Comparison of ENCODE assay signal across 20 cellular contexts in the genomic region with DNA sequence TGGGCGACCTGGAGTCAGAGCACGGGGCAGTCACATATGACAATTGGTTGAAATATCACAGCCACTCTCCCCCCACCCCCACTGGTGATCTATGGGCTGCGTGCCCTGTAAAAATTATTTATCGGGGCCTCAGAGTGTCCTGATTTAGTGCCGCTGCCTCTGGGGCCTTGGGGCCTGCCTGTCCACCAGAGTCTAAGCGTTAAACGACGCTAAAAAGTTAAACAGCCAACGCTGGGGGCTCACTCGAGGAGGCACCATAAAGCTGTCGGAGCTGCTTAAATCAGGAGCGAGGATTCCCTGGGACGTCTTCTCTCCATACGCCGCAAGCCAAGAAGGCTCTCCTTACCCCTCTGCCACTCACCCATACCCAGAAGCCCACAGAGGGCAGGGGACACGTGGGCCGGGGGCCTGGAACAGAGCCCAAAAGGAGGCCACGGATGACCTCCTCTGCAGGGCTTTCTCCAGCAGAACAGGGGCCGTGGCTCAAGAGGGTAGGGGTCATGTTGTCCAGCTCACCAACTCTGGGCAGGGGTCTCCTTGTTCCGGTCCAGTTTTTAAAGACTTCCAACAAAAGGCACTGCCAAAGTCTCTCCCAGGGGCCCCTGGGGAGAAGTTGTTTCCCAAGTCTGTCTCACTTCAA. TPM values are rescaled to one million over a fixed set of nuclear protein-coding genes. Genes with fewer than 3 reads are reported as not detected.
DNase-seq lines count a peak whose midpoint lies in the region; ATAC-seq and TF ChIP-seq lines count a peak whose summit lies in the region.
"Had no signal": no experiment of that assay in that cellular context is flagged by ENCODE, and none has a peak within 500 bp of the region (broad histone marks: within the 10 kb centered on the region; RNA-seq: fewer than 3 reads in every experiment).

No MANE protein-coding gene starts in this region.

- DNase-seq in AG10803 (ENCODE audit: low read depth) (no peak), adipocyte (ENCODE audit: low read depth) (no peak), ecto neural progenitor cell (ENCODE audit: low spot score) (no peak)
- DNase-seq in stimulated activated naive CD8-positive, alpha-beta T cell treated with anti-CD3 and anti-CD28 coated beads, Interleukin-15, Interleukin-2, amounts not matched to agents 100 U/mL and 50 U/mL, for 24 hours: no peak
- DNase-seq: 8988T, ACHN, DMS79 treated with DMSO at 0.1 percent for 48 hours, GF-D8, GOT3, NCI-H1048, NCI-H1694, NCI-H2081, NCI-H2227 treated with DMSO at 0.1 percent for 48 hours, NCI-H510A, SHP77 treated with DMSO at 0.1 percent for 48 hours had no signal

- H3K4me1 ChIP-seq in adipocyte (ENCODE audit: control insufficient read depth, insufficient read depth, low read length): peaks cover 42% of the 10 kb centered on the region
- peaks cover 17% of the 10 kb centered on the region for H3K4me1 ChIP-seq in mucosa of stomach (ENCODE audit: control insufficient read depth, insufficient read depth, low read length)
- peaks cover 16% of the 10 kb centered on the region for H3K4me1 ChIP-seq in skeletal muscle satellite cell (ENCODE audit: control insufficient read depth, insufficient read depth, low read length)
- H3K4me1 ChIP-seq: HAP-1 had no signal

- peak overlapping the region; percentile 12 for H3K4me2 ChIP-seq in skeletal muscle satellite cell (ENCODE audit: low read length)

- TF ChIP-seq CTCF in AG10803 (conservative IDR thresholded peaks at IDR 0.05; ENCODE audit: low read length): no peak

- peak overlapping the region; percentile 57 for H3K9ac ChIP-seq in adipocyte (ENCODE audit: low read length)
- peak overlapping the region; percentile 29 for H3K9ac ChIP-seq in mucosa of stomach (ENCODE audit: low read length)
- H3K9ac ChIP-seq in skeletal muscle satellite cell (ENCODE audit: low read depth, low read length): no peak overlapping the region

- ATAC-seq in HG02870 (IDR thresholded peaks at IDR 0.05; ENCODE audit: unreplicated experiment) (no peak), GM18861 (IDR thresholded peaks at IDR 0.05; ENCODE audit: unreplicated experiment) (no peak)
- no peak for ATAC-seq in stimulated activated naive CD8-positive, alpha-beta T cell treated with anti-CD3 and anti-CD28 coated beads, Interleukin-15, Interleukin-2, amounts not matched to agents 100 U/mL and 50 U/mL, for 24 hours

- H3K9me3 ChIP-seq in adipocyte (ENCODE audit: control insufficient read depth, low read length) (no peaks in the 10 kb centered on the region), mucosa of stomach (ENCODE audit: control insufficient read depth, low read length) (no peaks in the 10 kb centered on the region), skeletal muscle satellite cell (replicated peaks; ENCODE audit: low read length) (no peaks in the 10 kb centered on the region)
- H3K9me3 ChIP-seq: HAP-1 had no signal

- H3K4me3 ChIP-seq in AG10803 (ENCODE audit: low read length): peak overlapping the region; percentile 24
- H3K4me3 ChIP-seq in adipocyte (ENCODE audit: low read length): peak overlapping the region; percentile 34
- peak overlapping the region; percentile 4 for H3K4me3 ChIP-seq in mucosa of stomach (ENCODE audit: low read length)
- H3K4me3 ChIP-seq in skeletal muscle satellite cell (ENCODE audit: low read length): no peak overlapping the region
- H3K4me3 ChIP-seq: HAP-1 had no signal

- H3K36me3 ChIP-seq in adipocyte (ENCODE audit: control insufficient read depth, insufficient read depth, low read length, severe bottlenecking) (no peaks in the 10 kb centered on the region), mucosa of stomach (ENCODE audit: control insufficient read depth, insufficient read depth, low read length) (no peaks in the 10 kb centered on the region), skeletal muscle satellite cell (ENCODE audit: insufficient read depth, low read length) (no peaks in the 10 kb centered on the region)
- H3K36me3 ChIP-seq: HAP-1 had no signal

- H3K27me3 ChIP-seq in adipocyte (replicated peaks; ENCODE audit: control insufficient read depth, insufficient read depth, low read length): no peaks in the 10 kb centered on the region
- no peaks in the 10 kb centered on the region for H3K27me3 ChIP-seq in mucosa of stomach (ENCODE audit: control insufficient read depth, insufficient read depth, low read length)
- no peaks in the 10 kb centered on the region for H3K27me3 ChIP-seq in skeletal muscle satellite cell (ENCODE audit: control insufficient read depth, insufficient read depth, low read length)

RNA-seq across cellular contexts. Expression of gene SMUG1, which starts 42.2 kb away (rescaled TPM):
- 27.7 and 30.2 TPM in 2 replicates for total RNA-seq in skeletal muscle satellite cell (2012; rRNA removed)
